ENCODE assay signal across 8 cellular contexts in genomic region chr1:72623299-72623708, GRCh38.
DNase-seq lines count a peak whose midpoint lies in the region; ATAC-seq, FAIRE-seq and TF ChIP-seq lines count a peak whose summit lies in the region.

No MANE protein-coding gene starts in this region.

- H3K27ac ChIP-seq in HepG2 (ENCODE audit: extremely low read length, insufficient read depth, low read length), result no peak overlapping the region
- H3K27ac ChIP-seq in upper lobe of left lung, result no peak overlapping the region

- H3K4me2 ChIP-seq in HepG2 (ENCODE audit: low read depth, low read length), result peak overlapping the region; percentile 43

- DNase-seq in DMS 273 (lab: John Stamatoyannopoulos, UW; ENCODE audit: unreplicated experiment) (peak; percentile 70), NCI-H82 (lab: John Stamatoyannopoulos, UW) (peak; percentile 80), bronchial epithelial cell (ENCODE audit: low read depth) (peak; percentile 48), HepG2 (ENCODE audit: low spot score) (peak; percentile 20), upper lobe of left lung (no peak)
- no peak for DNase-seq in activated CD8-positive, alpha-beta memory T cell treated with anti-CD3 and anti-CD28 coated beads, Interleukin-2, amount 50 U/mL, for 48 hours

- H3K79me2 ChIP-seq in HepG2 (ENCODE audit: insufficient read depth, low read length), result no peaks in the 10 kb centered on the region

- BruUV-seq in HepG2 (replicated peaks; lab: Mats Ljungman, UMichigan), result no TSS peak

- H3K4me3 ChIP-seq in bronchial epithelial cell (ENCODE audit: low read depth, low read length) (no peak overlapping the region), HepG2 (replicated peaks in 1 of 3; ENCODE audit: insufficient read depth in 1 of 3, low read depth in 2 of 3, low read length in 3 of 3) (no peak overlapping the region), upper lobe of left lung (peak overlapping the region in 2 of 4 donors; percentile 27 to 32)

- CTCF ChIA-PET in HepG2 (lab: Yijun Ruan, JAX; ENCODE audit: low intra/inter-chr PET ratio, low total read pairs), result no interaction called here

- in situ Hi-C loops in HepG2 (cut with HindIII; ENCODE audit: extremely low pct_ligation_motif_present, low pct_unique_long_range_greater_than_20kb), result no loop called here

- 4% methylated on average over 4 of the region's 4 CpGs for WGBS in HepG2 (ENCODE audit: low lambda C conversion rate)
- WGBS in upper lobe of left lung, 2 donors, result 8 to 11% methylated on average over 4 of the region's 4 CpGs

- no peak for TF ChIP-seq EP300 in HepG2 (IDR thresholded peaks at IDR 0.05; ENCODE audit: low read depth in 2 of 2, low read length in 2 of 2)
- TF ChIP-seq EP300 in HepG2 (CRISPR knock-in tag; IDR thresholded peaks at IDR 0.05; ENCODE audit: borderline replicate concordance), result no peak
- TF ChIP-seq EP300 in upper lobe of left lung (IDR thresholded peaks at IDR 0.05), result no peak

- H4K20me1 ChIP-seq in HepG2 (ENCODE audit: insufficient read depth, low read length), result no peaks in the 10 kb centered on the region

- TF ChIP-seq CTCF in bronchial epithelial cell (IDR thresholded peaks at IDR 0.05; ENCODE audit: insufficient read depth, low read length, severe bottlenecking), result peak; percentile 56
- peak; percentile 64 for TF ChIP-seq CTCF in HepG2 (CRISPR knock-in tag; IDR thresholded peaks at IDR 0.05)
- peak in 4 of 6 experiments; percentile 18 to 49 (median 38) for TF ChIP-seq CTCF in upper lobe of left lung (IDR thresholded peaks at IDR 0.05)

- no peak for TF ChIP-seq POLR2A in HepG2 (IDR thresholded peaks at IDR 0.05; ENCODE audit: insufficient read depth in 1 of 2, low read depth in 2 of 2, low read length in 2 of 2)
- TF ChIP-seq POLR2A in upper lobe of left lung (IDR thresholded peaks at IDR 0.05), result no peak

- no peaks in the 10 kb centered on the region for H3K9me3 ChIP-seq in HepG2 (ENCODE audit: low read length)
- H3K9me3 ChIP-seq in upper lobe of left lung, result no peaks in the 10 kb centered on the region

- H2AFZ ChIP-seq in HepG2 (ENCODE audit: low read length), result no peak overlapping the region

- no peak overlapping the region for H3K9ac ChIP-seq in HepG2 (ENCODE audit: insufficient read depth, low read depth, low read length)

- ATAC-seq in GM19463 (IDR thresholded peaks at IDR 0.05; ENCODE audit: unreplicated experiment) (peak; percentile 85), HG03469 (IDR thresholded peaks at IDR 0.05; ENCODE audit: unreplicated experiment) (peak; percentile 73), HepG2 (peak; percentile 87), upper lobe of left lung (ENCODE audit: low FRiP score in 2 of 2) (peak in 1 of 2 donors; percentile 78)

- H3K27me3 ChIP-seq in bronchial epithelial cell (ENCODE audit: control insufficient read depth, insufficient read depth, low read length), result no peaks in the 10 kb centered on the region
- H3K27me3 ChIP-seq in HepG2 (ENCODE audit: control insufficient read depth in 1 of 2, insufficient read depth in 2 of 2, low read length in 2 of 2), result no peaks in the 10 kb centered on the region
- no peaks in the 10 kb centered on the region for H3K27me3 ChIP-seq in upper lobe of left lung

- no peak for FAIRE-seq in bronchial epithelial cell (lab: Jason Lieb, UNC)
- peak; percentile 40 for FAIRE-seq in HepG2 (lab: Jason Lieb, UNC)

- H3K4me1 ChIP-seq in HepG2 (ENCODE audit: insufficient read depth, low read length) (no peaks in the 10 kb centered on the region), upper lobe of left lung (no peaks in the 10 kb centered on the region)

- no peaks in the 10 kb centered on the region for H3K36me3 ChIP-seq in bronchial epithelial cell (ENCODE audit: control insufficient read depth, insufficient read depth, low read length)
- H3K36me3 ChIP-seq in HepG2 (replicated peaks in 1 of 2; ENCODE audit: control insufficient read depth in 1 of 2, insufficient read depth in 2 of 2, low read length in 2 of 2), result no peaks in the 10 kb centered on the region
- H3K36me3 ChIP-seq in upper lobe of left lung, result no peaks in the 10 kb centered on the region

- 0 out of 2 replicates have a peak, but pooled peaks have one; percentile 15 for TF ChIP-seq RAD21 in HepG2 (CRISPR knock-in tag; IDR thresholded peaks at IDR 0.05)

- intact Hi-C loops in HepG2 (cut with micrococcal nuclease; ENCODE audit: unreplicated experiment), result loop anchor here (1.0 to 2.0 kb wide), 2 partner anchors 437 to 1375 kb away; no protein-coding TSS in a partner anchor

- POLR2A ChIA-PET in HepG2 (lab: Yijun Ruan, JAX), result no interaction called here

TF ChIP-seq in HepG2, 621 proteins besides CTCF, POLR2A, EP300 and RAD21:
- TF ChIP-seq ZNF160 (CRISPR knock-in tag; IDR thresholded peaks at IDR 0.05) (no peak), ZFP1 (CRISPR knock-in tag; IDR thresholded peaks at IDR 0.05) (no peak), THYN1 (CRISPR knock-in tag; IDR thresholded peaks at IDR 0.05; ENCODE audit: borderline replicate concordance, low read depth) (no peak), ZMAT5 (CRISPR knock-in tag; IDR thresholded peaks at IDR 0.05; ENCODE audit: borderline replicate concordance, low read depth) (no peak), ZNF225 (CRISPR knock-in tag; IDR thresholded peaks at IDR 0.05) (no peak), NR2C2 (CRISPR knock-in tag; IDR thresholded peaks at IDR 0.05; ENCODE audit: borderline replicate concordance) (no peak), GABPA (IDR thresholded peaks at IDR 0.05; ENCODE audit: low read depth, low read length) (no peak), GABPA (CRISPR knock-in tag; IDR thresholded peaks at IDR 0.05; ENCODE audit: low read depth) (peak; percentile 47; the same call in 1 of the 2 replicates), ZNF616 (CRISPR knock-in tag; IDR thresholded peaks at IDR 0.05; ENCODE audit: low read depth) (no peak), HHEX (CRISPR knock-in tag; IDR thresholded peaks at IDR 0.05) (no peak), KDM2A (CRISPR knock-in tag; IDR thresholded peaks at IDR 0.05; ENCODE audit: borderline replicate concordance, low read depth) (no peak), ZNF383 (CRISPR knock-in tag; IDR thresholded peaks at IDR 0.05; ENCODE audit: borderline replicate concordance) (no peak), ZBTB34 (CRISPR knock-in tag; IDR thresholded peaks at IDR 0.05) (no peak), SMC3 (IDR thresholded peaks at IDR 0.05; ENCODE audit: low read length) (peak; percentile 26; the same call in 1 of the 2 replicates), STAG1 (CRISPR knock-in tag; IDR thresholded peaks at IDR 0.05) (peak; percentile 55)

Comparison
In these comparisons a context has a peak if more than half of its experiments do, and no peak if none do; other contexts are left out.
1. DNase-seq: peak in DMS 273 (single experiment), NCI-H82 (single experiment), bronchial epithelial cell (single experiment) and HepG2 (single experiment); none in upper lobe of left lung (0 of 2) and activated CD8-positive, alpha-beta memory T cell treated with anti-CD3 and anti-CD28 coated beads, Interleukin-2, amount 50 U/mL, for 48 hours (single experiment).
2. Peak in every context shown above with its lines, with median percentiles within 50 percentile points of each other: CTCF ChIP-seq.